ENCODE assay signal across 8 cellular contexts in genomic region chr5:137621861-137622823, GRCh38.
DNase-seq lines count a peak whose midpoint lies in the region; ATAC-seq, FAIRE-seq and TF ChIP-seq lines count a peak whose summit lies in the region.

No MANE protein-coding gene starts in this region.

- H3K9me3 ChIP-seq in breast epithelium (no peaks in the 10 kb centered on the region), right cardiac atrium (ENCODE audit: control insufficient read depth, low read length) (no peaks in the 10 kb centered on the region)

- peak; percentile 72 for DNase-seq in LHCN-M2 (ENCODE audit: low read depth)
- DNase-seq in breast epithelium (ENCODE audit: low spot score in 2 of 2): peak in 1 of 2 donors; percentile 27
- peak; percentile 75 to 83 (median 80) for DNase-seq in right cardiac atrium
- peak in 4 of 49 donors; percentile 4 to 32 (median 16) for DNase-seq in substantia nigra (lab: John Stamatoyannopoulos, UW)
- no peak for DNase-seq in activated CD4-positive, CD25-positive, alpha-beta regulatory T cell treated with anti-CD3 and anti-CD28 coated beads, Interleukin-2, amount 50 U/mL, for 72 hours
- no peak for DNase-seq in frontal cortex (ENCODE audit: low spot score in 2 of 2)
- DNase-seq in OCI-M2 (lab: John Stamatoyannopoulos, UW; ENCODE audit: unreplicated experiment): no peak

- WGBS in right cardiac atrium: 55% methylated on average over 10 of the region's 10 CpGs

- H3K36me3 ChIP-seq in breast epithelium: no peaks in the 10 kb centered on the region

- no peak overlapping the region for H3K4me3 ChIP-seq in breast epithelium
- no peak overlapping the region for H3K4me3 ChIP-seq in right cardiac atrium (ENCODE audit: low read length)

- H3K4me1 ChIP-seq in breast epithelium (no peaks in the 10 kb centered on the region), right cardiac atrium (ENCODE audit: control insufficient read depth, insufficient read depth, low read length) (peaks cover 11% of the 10 kb centered on the region)

- TF ChIP-seq CTCF in breast epithelium (IDR thresholded peaks at IDR 0.05): no peak

- no peak for FAIRE-seq in frontal cortex (lab: Jason Lieb, UNC)

- TF ChIP-seq POLR2A in breast epithelium (IDR thresholded peaks at IDR 0.05): no peak

- H3K27me3 ChIP-seq in breast epithelium: no peaks in the 10 kb centered on the region
- H3K27me3 ChIP-seq in right cardiac atrium (ENCODE audit: control insufficient read depth, insufficient read depth): no peaks in the 10 kb centered on the region

- H3K27ac ChIP-seq in breast epithelium (peak overlapping the region; percentile 48 to 59), right cardiac atrium (ENCODE audit: low read length) (peak overlapping the region; percentile 96), substantia nigra (ENCODE audit: low read depth, low read length, poor library complexity, severe bottlenecking) (peak overlapping the region; percentile 46)

- ATAC-seq in right cardiac atrium (peak; percentile 86 to 89), HG02852 (IDR thresholded peaks at IDR 0.05; ENCODE audit: unreplicated experiment) (no peak)

- intact Hi-C loops in breast epithelium (cut with DNase I; ENCODE audit: low total_unique reads): no loop called here
- intact Hi-C loops in right cardiac atrium (cut with DNase I): loop anchor here in 1 of 4 donors (10.0 kb wide), 1 partner anchor 123 kb away; no protein-coding TSS in a partner anchor

Comparison
In these comparisons a context has a peak if more than half of its experiments do, and no peak if none do; other contexts are left out.
1. DNase-seq: peak in LHCN-M2 (single experiment) and right cardiac atrium (3 of 3); none in activated CD4-positive, CD25-positive, alpha-beta regulatory T cell treated with anti-CD3 and anti-CD28 coated beads, Interleukin-2, amount 50 U/mL, for 72 hours (single experiment), frontal cortex (0 of 2) and OCI-M2 (single experiment).
2. H3K27ac ChIP-seq: peak in every context shown above with its lines; median percentile 96 in right cardiac atrium; 54 in breast epithelium; 46 in substantia nigra.